ENCODE assay signal across 1 cellular context in genomic region chr2:157901325-157901724, GRCh38.
TF ChIP-seq lines count a peak whose summit lies in the region.

No MANE protein-coding gene starts in this region.

TF ChIP-seq in H1, 55 proteins besides CTCF, POLR2A, EP300 and RAD21:
- TF ChIP-seq CHD2 (IDR thresholded peaks at IDR 0.05; ENCODE audit: low read length) (no peak), CEBPB (IDR thresholded peaks at IDR 0.05; ENCODE audit: low read depth, low read length) (no peak), BACH1 (IDR thresholded peaks at IDR 0.05; ENCODE audit: low read length) (no peak), JUND (IDR thresholded peaks at IDR 0.05; ENCODE audit: low read length) (no peak), NRF1 (IDR thresholded peaks at IDR 0.05; ENCODE audit: low read depth, low read length) (no peak), POLR2AphosphoS5 (IDR thresholded peaks at IDR 0.05; ENCODE audit: low read depth, low read length) (no peak), RFX5 (IDR thresholded peaks at IDR 0.05; ENCODE audit: borderline replicate concordance, low read depth, low read length) (no peak), FOSL1 (IDR thresholded peaks at IDR 0.05; ENCODE audit: insufficient read depth, low read depth, low read length) (no peak), GTF2F1 (IDR thresholded peaks at IDR 0.05; ENCODE audit: borderline replicate concordance, low read depth, low read length) (no peak), ATF2 (IDR thresholded peaks at IDR 0.05; ENCODE audit: low read length) (no peak), RNF2 (IDR thresholded peaks at IDR 0.05; ENCODE audit: borderline replicate concordance, low read depth, low read length, missing control alignments, poor library complexity, severe bottlenecking) (no peak), SIN3A (conservative IDR thresholded peaks at IDR 0.05 in 1 of 2, IDR thresholded peaks at IDR 0.05 in 1 of 2; ENCODE audit: low read depth in 1 of 2, low read length in 2 of 2) (no peak), SP4 (IDR thresholded peaks at IDR 0.05; ENCODE audit: low read length) (no peak)
- TF ChIP-seq, protein P1, sequence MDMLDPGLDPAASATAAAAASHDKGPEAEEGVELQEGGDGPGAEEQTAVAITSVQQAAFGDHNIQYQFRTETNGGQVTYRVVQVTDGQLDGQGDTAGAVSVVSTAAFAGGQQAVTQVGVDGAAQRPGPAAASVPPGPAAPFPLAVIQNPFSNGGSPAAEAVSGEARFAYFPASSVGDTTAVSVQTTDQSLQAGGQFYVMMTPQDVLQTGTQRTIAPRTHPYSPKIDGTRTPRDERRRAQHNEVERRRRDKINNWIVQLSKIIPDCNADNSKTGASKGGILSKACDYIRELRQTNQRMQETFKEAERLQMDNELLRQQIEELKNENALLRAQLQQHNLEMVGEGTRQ (IDR thresholded peaks at IDR 0.05; ENCODE audit: low read length), result no peak
- TF ChIP-seq, protein P2, sequence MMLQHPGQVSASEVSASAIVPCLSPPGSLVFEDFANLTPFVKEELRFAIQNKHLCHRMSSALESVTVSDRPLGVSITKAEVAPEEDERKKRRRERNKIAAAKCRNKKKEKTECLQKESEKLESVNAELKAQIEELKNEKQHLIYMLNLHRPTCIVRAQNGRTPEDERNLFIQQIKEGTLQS (IDR thresholded peaks at IDR 0.05; ENCODE audit: insufficient read depth, low read depth, low read length), result no peak
